Comparison of ENCODE assay signal across 15 cellular contexts in genomic region chr7:26182283-26182682, GRCh38. TPM values are rescaled to one million over a fixed set of nuclear protein-coding genes. Genes with fewer than 3 reads are reported as not detected.
DNase-seq lines count a peak whose midpoint lies in the region; ATAC-seq, FAIRE-seq and TF ChIP-seq lines count a peak whose summit lies in the region.
"Had no signal": no experiment of that assay in that cellular context is flagged by ENCODE, and none has a peak within 500 bp of the region (broad histone marks: within the 10 kb centered on the region; RNA-seq: fewer than 3 reads in every experiment).

No MANE protein-coding gene starts in this region.

- 39 to 42% methylated on average over 5 to 6 of the region's 6 CpGs for WGBS in body of pancreas, 2 donors
- 31 to 42% methylated on average over 6 of the region's 6 CpGs for WGBS in pancreas, 2 donors

- H3K4me3 Mint-ChIP-seq in activated T-cell treated with anti-CD3 and anti-CD28 coated beads, Interleukin-2, amount 50 U/mL, for 24 hours = no peak overlapping the region

- H3K4me3 ChIP-seq in body of pancreas (no peak overlapping the region), pancreas (no peak overlapping the region)
- H3K4me3 ChIP-seq: ovary had no signal

- peak overlapping the region; percentile 86 for H3K27ac Mint-ChIP-seq in activated T-cell treated with anti-CD3 and anti-CD28 coated beads, Interleukin-2, amount 50 U/mL, for 24 hours

- peak in 2 of 3 donors; percentile 28 to 29 for TF ChIP-seq POLR2A in body of pancreas (IDR thresholded peaks at IDR 0.05)

- H3K9me3 Mint-ChIP-seq in activated T-cell treated with anti-CD3 and anti-CD28 coated beads, Interleukin-2, amount 50 U/mL, for 24 hours = no peaks in the 10 kb centered on the region

- no peak for DNase-seq in activated T-cell treated with anti-CD3 and anti-CD28 coated beads, Interleukin-2, amount 50 U/mL, for 24 hours
- DNase-seq in activated T-cell treated with anti-CD3 and anti-CD28 coated beads, Interleukin-2, amount 50 U/mL, for 1 hour = no peak
- DNase-seq in NCI-H69 (lab: John Stamatoyannopoulos, UW) (peak; percentile 21), body of pancreas (peak; percentile 48 to 58 (median 50)), pancreas (peak in 4 of 6 donors; percentile 23 to 67 (median 48)), islet precursor cell (no peak), HCEC 1CT (no peak)
- DNase-seq: activated CD4-positive, CD25-positive, alpha-beta regulatory T cell; effector CD8-positive, alpha-beta T cell; GOT3; IMR-90; mesendoderm; stimulated activated CD4-positive, alpha-beta T cell treated with anti-CD3 and anti-CD28 coated beads, Interleukin-12 subunit alpha, Interleukin-12 subunit beta, amount 100 ng/mL, for 4 hours had no signal

- peaks cover 78% of the 10 kb centered on the region for H3K4me1 Mint-ChIP-seq in activated T-cell treated with anti-CD3 and anti-CD28 coated beads, Interleukin-2, amount 50 U/mL, for 24 hours (ENCODE audit: low read depth)

- peaks cover 55% of the 10 kb centered on the region for H3K4me1 ChIP-seq in body of pancreas
- H3K4me1 ChIP-seq in pancreas = peaks cover 13 to 18% (median 14%) of the 10 kb centered on the region in 3 donors

- peaks cover 91% of the 10 kb centered on the region for H3K36me3 Mint-ChIP-seq in activated T-cell treated with anti-CD3 and anti-CD28 coated beads, Interleukin-2, amount 50 U/mL, for 24 hours (ENCODE audit: low read depth)

- intact Hi-C loops in body of pancreas (cut with DNase I) (no loop called here), pancreas (cut with DNase I) (no loop called here)

- H3K27ac ChIP-seq in body of pancreas (peak overlapping the region in 2 of 4 donors; percentile 32 to 77), pancreas (no peak overlapping the region)
- H3K27ac ChIP-seq: ovary had no signal

- H3K36me3 ChIP-seq in body of pancreas (replicated peaks in 1 of 2; ENCODE audit: insufficient read depth in 1 of 2, low read depth in 2 of 2) (peaks cover 0 to 3% of the 10 kb centered on the region in 2 donors), pancreas (peaks cover 0 to 6% (median 0%) of the 10 kb centered on the region in 3 donors)
- H3K36me3 ChIP-seq: ovary had no signal

- ATAC-seq in body of pancreas = no peak
- ATAC-seq in pancreas = peak in 1 of 4 donors; percentile 3
- ATAC-seq in HG03097 (IDR thresholded peaks at IDR 0.05; ENCODE audit: low FRiP score, unreplicated experiment) = no peak

- H3K9me3 ChIP-seq in body of pancreas (no peaks in the 10 kb centered on the region), pancreas (no peaks in the 10 kb centered on the region)
- H3K9me3 ChIP-seq: ovary had no signal

- H3K27me3 Mint-ChIP-seq in activated T-cell treated with anti-CD3 and anti-CD28 coated beads, Interleukin-2, amount 50 U/mL, for 24 hours = no peaks in the 10 kb centered on the region

- no peak for FAIRE-seq in pancreas (lab: Jason Lieb, UNC)

- no peak for TF ChIP-seq CTCF in body of pancreas (IDR thresholded peaks at IDR 0.05)
- no peak for TF ChIP-seq CTCF in pancreas (IDR thresholded peaks at IDR 0.05)

- H3K27me3 ChIP-seq in body of pancreas (no peaks in the 10 kb centered on the region), pancreas (no peaks in the 10 kb centered on the region)
- H3K27me3 ChIP-seq: ovary had no signal

RNA-seq across cellular contexts. Expression of gene HNRNPA2B1, which starts 18.3 kb away (rescaled TPM):
- total RNA-seq in body of pancreas = 100 to 1,000 TPM; 158 to 306 TPM
- 100 to 1,000 TPM in 5 of 6 donors, 10 to 100 TPM in 1; 84.7 to 235 (median 143) TPM for total RNA-seq in pancreas
- 100 to 1,000 TPM; 395 to 464 TPM for polyA plus RNA-seq in pancreas

RNA-seq across cellular contexts. Expression of gene CBX3, which starts 19.3 kb away (rescaled TPM):
- total RNA-seq in body of pancreas (10 to 100 TPM; 34.2 to 63.3 TPM), pancreas (10 to 100 TPM; 22.0 to 55.5 (median 32.9) TPM)
- 10 to 100 TPM; 32.9 to 60.7 TPM for polyA plus RNA-seq in pancreas

RNA-seq across cellular contexts. Expression of gene NFE2L3, which starts 30.3 kb away (rescaled TPM):
- 1 to 10 TPM; 4.9 to 6.6 TPM for total RNA-seq in body of pancreas
- 10 to 100 TPM in 1 of 6 donors, 1 to 10 TPM in 5; 1.2 to 10.3 (median 2.6) TPM for total RNA-seq in pancreas
- polyA plus RNA-seq in pancreas = 1 to 10 TPM; 1.7 to 2.1 TPM

Comparison
In these comparisons a context has a peak if more than half of its experiments do, and no peak if none do; other contexts are left out.
1. DNase-seq: peak in NCI-H69 (single experiment), body of pancreas (4 of 4) and pancreas (4 of 6); none in activated T-cell treated with anti-CD3 and anti-CD28 coated beads, Interleukin-2, amount 50 U/mL, for 24 hours (single experiment), activated T-cell treated with anti-CD3 and anti-CD28 coated beads, Interleukin-2, amount 50 U/mL, for 1 hour (single experiment), islet precursor cell (single experiment) and HCEC 1CT (single experiment).